7 cellular contexts compared by ENCODE assay signal in the genomic region with DNA sequence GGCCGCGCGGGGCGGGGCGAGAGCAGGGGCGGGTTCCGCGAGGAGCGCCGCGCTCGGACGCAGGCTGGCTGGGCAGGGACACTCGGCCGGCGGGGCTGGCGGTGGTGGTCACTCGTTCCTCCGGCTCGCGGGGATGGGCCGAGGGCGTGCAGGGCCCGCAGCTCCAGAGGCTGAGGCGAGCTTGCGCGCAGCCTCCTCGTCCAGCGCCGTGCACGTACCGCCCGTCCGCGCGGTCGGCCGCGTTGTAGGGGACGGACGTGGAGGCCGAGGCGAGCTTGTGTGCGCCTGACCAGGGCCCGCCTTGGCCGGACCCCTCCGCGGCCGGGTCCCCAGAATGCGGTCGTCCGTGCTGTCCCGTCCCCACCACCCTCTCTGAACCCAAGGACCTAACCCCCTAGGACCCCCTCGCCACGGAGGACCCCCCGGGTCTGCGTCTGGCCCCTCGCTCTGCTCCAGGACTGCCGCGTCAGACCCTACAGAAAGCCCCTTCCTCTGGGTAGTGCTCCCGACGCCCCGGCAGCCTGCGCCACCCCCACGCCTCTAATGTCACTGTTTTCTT. TPM values are rescaled to one million over a fixed set of nuclear protein-coding genes. Genes with fewer than 3 reads are reported as not detected.
DNase-seq lines count a peak whose midpoint lies in the region; ATAC-seq, FAIRE-seq and TF ChIP-seq lines count a peak whose summit lies in the region.

No MANE protein-coding gene starts in this region.

- peak overlapping the region in 4 of 5 donors; percentile 65 to 85 (median 68) for H3K4me3 ChIP-seq in subcutaneous abdominal adipose tissue (ENCODE audit: low read depth in 1 of 5, low read length in 5 of 5)

- H3K27me3 ChIP-seq in subcutaneous abdominal adipose tissue (ENCODE audit: control insufficient read depth in 5 of 5, insufficient read depth in 4 of 5, low read length in 5 of 5): no peaks in the 10 kb centered on the region

- DNase-seq in immature natural killer cell: no peak
- DNase-seq in LoVo (ENCODE audit: low spot score): no peak
- DNase-seq in D721Med (ENCODE audit: insufficient read length, low spot score): no peak
- DNase-seq in epidermal melanocyte (ENCODE audit: insufficient read length, low spot score): no peak

- H3K4me3 Mint-ChIP-seq in activated T-helper 17 cell treated with anti-CD3 and anti-CD28 coated beads, Interleukin-2, amount 50 U/mL, for 72 hours: peak overlapping the region; percentile 15
- peak overlapping the region; percentile 60 to 79 (median 72) for H3K4me3 Mint-ChIP-seq in immature natural killer cell

- no peak for FAIRE-seq in D721Med (lab: Jason Lieb, UNC)

- no peaks in the 10 kb centered on the region for H3K9me3 Mint-ChIP-seq in activated T-helper 17 cell treated with anti-CD3 and anti-CD28 coated beads, Interleukin-2, amount 50 U/mL, for 72 hours
- no peaks in the 10 kb centered on the region for H3K9me3 Mint-ChIP-seq in immature natural killer cell

- H3K9me3 ChIP-seq in subcutaneous abdominal adipose tissue (ENCODE audit: control insufficient read depth in 5 of 5, low read length in 5 of 5): no peaks in the 10 kb centered on the region

- peaks cover 1 to 15% (median 13%) of the 10 kb centered on the region in 5 donors for H3K4me1 ChIP-seq in subcutaneous abdominal adipose tissue (ENCODE audit: control insufficient read depth in 5 of 5, insufficient read depth in 5 of 5, low read length in 5 of 5)

- TF ChIP-seq CTCF in D721Med (IDR thresholded peaks at IDR 0.05; ENCODE audit: insufficient read depth, missing control alignments): no peak

- H3K4me1 Mint-ChIP-seq in activated T-helper 17 cell treated with anti-CD3 and anti-CD28 coated beads, Interleukin-2, amount 50 U/mL, for 72 hours: peaks cover 12% of the 10 kb centered on the region
- H3K4me1 Mint-ChIP-seq in immature natural killer cell: peaks cover 66 to 77% of the 10 kb centered on the region in 2 donors

- no peak overlapping the region for H3K27ac ChIP-seq in subcutaneous abdominal adipose tissue (ENCODE audit: low read depth, low read length)

- no peaks in the 10 kb centered on the region for H3K27me3 Mint-ChIP-seq in activated T-helper 17 cell treated with anti-CD3 and anti-CD28 coated beads, Interleukin-2, amount 50 U/mL, for 72 hours
- H3K27me3 Mint-ChIP-seq in immature natural killer cell (ENCODE audit: low read depth in 3 of 3): peaks cover 8 to 23% (median 22%) of the 10 kb centered on the region in 3 donors

- H3K9ac ChIP-seq in subcutaneous abdominal adipose tissue (ENCODE audit: low read length in 5 of 5): peak overlapping the region in 2 of 5 donors; percentile 33 to 56

- H3K36me3 ChIP-seq in subcutaneous abdominal adipose tissue (ENCODE audit: control insufficient read depth in 5 of 5, insufficient read depth in 5 of 5, low read length in 5 of 5): no peaks in the 10 kb centered on the region

- ATAC-seq in HG02763 (IDR thresholded peaks at IDR 0.05; ENCODE audit: unreplicated experiment): peak; percentile 3
- ATAC-seq in activated T-helper 17 cell treated with anti-CD3 and anti-CD28 coated beads, Interleukin-2, amount 50 U/mL, for 72 hours (replicated peaks): peak; percentile 18

- H3K27ac Mint-ChIP-seq in activated T-helper 17 cell treated with anti-CD3 and anti-CD28 coated beads, Interleukin-2, amount 50 U/mL, for 72 hours: no peak overlapping the region
- peak overlapping the region in 2 of 6 donors; percentile 60 to 71 for H3K27ac Mint-ChIP-seq in immature natural killer cell

- H3K36me3 Mint-ChIP-seq in activated T-helper 17 cell treated with anti-CD3 and anti-CD28 coated beads, Interleukin-2, amount 50 U/mL, for 72 hours (ENCODE audit: low read depth): no peaks in the 10 kb centered on the region
- H3K36me3 Mint-ChIP-seq in immature natural killer cell: no peaks in the 10 kb centered on the region

RNA-seq across cellular contexts. Expression of gene YPEL1, which starts 0.6 kb away (rescaled TPM):
- 1 to 10 TPM in 1 of 2 donors, under 1 TPM in 1; 0.91 to 4.6 TPM for total RNA-seq in activated T-helper 17 cell treated with anti-CD3 and anti-CD28 coated beads, Interleukin-2, amount 50 U/mL, for 72 hours
- polyA plus RNA-seq in immature natural killer cell: 100 to 1,000 TPM in 2 of 3 donors, 10 to 100 TPM in 1; 72.9 to 100 (median 100) TPM
